12 cellular contexts compared by ENCODE assay signal in the genomic region with DNA sequence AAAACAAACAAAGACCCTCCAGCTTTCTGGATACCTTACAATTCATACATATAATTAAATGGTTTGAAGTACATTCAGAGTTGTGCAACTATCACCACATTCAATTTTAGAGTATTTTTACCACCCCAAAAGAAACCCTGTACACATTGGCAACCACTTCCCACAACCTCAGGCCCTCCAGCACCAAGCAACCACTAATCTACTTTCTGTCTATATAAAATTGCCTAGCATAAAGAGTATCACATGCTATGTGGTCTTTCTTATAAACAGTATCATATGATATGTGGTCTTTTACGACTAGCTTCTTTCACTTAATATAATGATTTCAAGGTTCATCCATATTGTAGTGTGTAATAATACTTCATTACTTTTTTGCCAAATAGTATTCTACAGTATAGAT.
"Had no signal": no experiment of that assay in that cellular context is flagged by ENCODE, and none has a peak within 500 bp of the region (broad histone marks: within the 10 kb centered on the region; RNA-seq: fewer than 3 reads in every experiment).

No MANE protein-coding gene starts in this region.

- H3K9me3 Mint-ChIP-seq: activated naive CD8-positive, alpha-beta T cell treated with anti-CD3 and anti-CD28 coated beads, Interleukin-2, amount 50 U/mL, for 24 hours; activated T-cell treated with anti-CD3 and anti-CD28 coated beads, Interleukin-2, amount 50 U/mL, for 24 hours had no signal

- H3K27ac Mint-ChIP-seq: activated naive CD8-positive, alpha-beta T cell treated with anti-CD3 and anti-CD28 coated beads, Interleukin-2, amount 50 U/mL, for 24 hours; activated T-cell treated with anti-CD3 and anti-CD28 coated beads, Interleukin-2, amount 50 U/mL, for 24 hours had no signal

- H3K36me3 ChIP-seq: esophagus squamous epithelium, ovary, thyroid gland, uterus had no signal

- DNase-seq: activated CD4-positive, alpha-beta T cell treated with anti-CD3 and anti-CD28 coated beads for 48 hours; activated naive CD8-positive, alpha-beta T cell treated with anti-CD3 and anti-CD28 coated beads, Interleukin-2, amount 50 U/mL, for 24 hours; activated T-cell treated with anti-CD3 and anti-CD28 coated beads, Interleukin-2, amount 50 U/mL, for 24 hours; esophagus squamous epithelium; foreskin fibroblast; mesenchymal stem cell; ovary; stimulated activated CD4-positive, alpha-beta T cell treated with anti-CD3 and anti-CD28 coated beads, Interleukin-4, amount 100 ng/mL, for 24 hours; T-helper 1 cell; thyroid gland; uterus had no signal

- ATAC-seq: activated naive CD8-positive, alpha-beta T cell treated with anti-CD3 and anti-CD28 coated beads, Interleukin-2, amount 50 U/mL, for 24 hours had no signal

- H3K4me3 Mint-ChIP-seq: activated naive CD8-positive, alpha-beta T cell treated with anti-CD3 and anti-CD28 coated beads, Interleukin-2, amount 50 U/mL, for 24 hours; activated T-cell treated with anti-CD3 and anti-CD28 coated beads, Interleukin-2, amount 50 U/mL, for 24 hours had no signal

- H3K27ac ChIP-seq: esophagus squamous epithelium, ovary, thyroid gland, uterus had no signal

- H3K9me3 ChIP-seq: esophagus squamous epithelium, ovary, thyroid gland, uterus had no signal

- FAIRE-seq: astrocyte had no signal

- H3K27me3 Mint-ChIP-seq: activated naive CD8-positive, alpha-beta T cell treated with anti-CD3 and anti-CD28 coated beads, Interleukin-2, amount 50 U/mL, for 24 hours; activated T-cell treated with anti-CD3 and anti-CD28 coated beads, Interleukin-2, amount 50 U/mL, for 24 hours had no signal

- H3K4me1 ChIP-seq: uterus had no signal

- H3K4me3 ChIP-seq: esophagus squamous epithelium, ovary, thyroid gland, uterus had no signal

- H3K27me3 ChIP-seq: esophagus squamous epithelium, thyroid gland, uterus had no signal
